13 cellular contexts compared by ENCODE assay signal in genomic region chr16:9114112-9114511, GRCh38. TPM values are rescaled to one million over a fixed set of nuclear protein-coding genes. Genes with fewer than 3 reads are reported as not detected.
DNase-seq lines count a peak whose midpoint lies in the region; ATAC-seq, FAIRE-seq and TF ChIP-seq lines count a peak whose summit lies in the region.
"Had no signal": no experiment of that assay in that cellular context is flagged by ENCODE, and none has a peak within 500 bp of the region (broad histone marks: within the 10 kb centered on the region; RNA-seq: fewer than 3 reads in every experiment).

No MANE protein-coding gene starts in this region.

- no peaks in the 10 kb centered on the region for H3K27me3 Mint-ChIP-seq in CD8-positive, alpha-beta T cell (ENCODE audit: low read depth)
- H3K27me3 Mint-ChIP-seq in naive thymus-derived CD8-positive, alpha-beta T cell = no peaks in the 10 kb centered on the region

- FAIRE-seq in GM12878 (lab: Jason Lieb, UNC) = no peak

- no peak for ATAC-seq in CD8-positive, alpha-beta T cell
- ATAC-seq in GM12878 (no peak), GM21528 (IDR thresholded peaks at IDR 0.05; ENCODE audit: low FRiP score, unreplicated experiment) (no peak)
- no peak for ATAC-seq in naive thymus-derived CD8-positive, alpha-beta T cell

- H2AFZ ChIP-seq in GM12878 (ENCODE audit: control insufficient read depth, low read depth, low read length) = no peak overlapping the region

- H3K36me3 ChIP-seq in CD8-positive, alpha-beta T cell (ENCODE audit: insufficient read depth, low read length) = peaks cover 13% of the 10 kb centered on the region
- H3K36me3 ChIP-seq in HUES6 (ENCODE audit: control insufficient read depth, insufficient read depth, low read length) (peaks cover 55% of the 10 kb centered on the region), GM12878 (ENCODE audit: control insufficient read depth in 2 of 2, insufficient read depth in 2 of 2, low read length in 1 of 2) (peaks cover 11 to 23% of the 10 kb centered on the region in 2 experiments)
- H3K36me3 ChIP-seq: thoracic aorta had no signal

- SMC1A ChIA-PET in GM12878 (lab: Charles Lee; ENCODE audit: uncharacterized antibody, unreplicated experiment) = interaction anchor here (0.5 to 1.6 kb wide), 4 partner anchors 10 to 806 kb away, joined by 3 to 7 read pairs (median 4); no protein-coding TSS in a partner anchor

- no peak for TF ChIP-seq EP300 in GM12878 (IDR thresholded peaks at IDR 0.05; ENCODE audit: borderline replicate concordance in 1 of 2, control insufficient read depth in 1 of 2, low read depth in 2 of 2, low read length in 2 of 2)

- H3K4me3 Mint-ChIP-seq in CD8-positive, alpha-beta T cell = peak overlapping the region; percentile 23
- H3K4me3 Mint-ChIP-seq in naive thymus-derived CD8-positive, alpha-beta T cell = peak overlapping the region in 9 of 10 donors; percentile 11 to 71 (median 55)
- H3K4me3 Mint-ChIP-seq: nephron had no signal

- no peak for DNase-seq in CD8-positive, alpha-beta T cell
- no peak for DNase-seq in GM12878 (ENCODE audit: low read depth, low spot score)
- no peak for DNase-seq in naive thymus-derived CD8-positive, alpha-beta T cell
- DNase-seq in Ammon's horn (ENCODE audit: low spot score) = no peak
- DNase-seq in germinal center (ENCODE audit: low spot score) = no peak
- DNase-seq: activated CD4-positive, alpha-beta T cell treated with anti-CD3 and anti-CD28 coated beads, Interleukin-2, amount 50 U/mL, for 4 hours; foreskin keratinocyte; islet precursor cell; NCI-H2171 treated with DMSO at 0.1 percent for 48 hours had no signal

- peaks cover 62% of the 10 kb centered on the region for H3K4me1 ChIP-seq in CD8-positive, alpha-beta T cell (ENCODE audit: insufficient read depth, low read length)
- H3K4me1 ChIP-seq in HUES6 (ENCODE audit: control insufficient read depth, insufficient read depth, low read length) (peaks cover 59% of the 10 kb centered on the region), GM12878 (ENCODE audit: control insufficient read depth, insufficient read depth, low read length) (0 out of 2 replicates have a peak, but pooled peaks cover 3% of the 10 kb centered on the region)

- H3K4me3 ChIP-seq in CD8-positive, alpha-beta T cell (ENCODE audit: low read depth, low read length) = no peak overlapping the region
- no peak overlapping the region for H3K4me3 ChIP-seq in HUES6 (ENCODE audit: low read depth, low read length)
- no peak overlapping the region for H3K4me3 ChIP-seq in GM12878
- H3K4me3 ChIP-seq: thoracic aorta had no signal

- no peaks in the 10 kb centered on the region for H3K27me3 ChIP-seq in CD8-positive, alpha-beta T cell (ENCODE audit: insufficient read depth, low read length)
- H3K27me3 ChIP-seq in HUES6 (ENCODE audit: control insufficient read depth, insufficient read depth, low read length) = no peaks in the 10 kb centered on the region
- H3K27me3 ChIP-seq in GM12878 (replicated peaks in 1 of 2; ENCODE audit: control insufficient read depth in 2 of 2, insufficient read depth in 2 of 2, low read length in 1 of 2) = no peaks in the 10 kb centered on the region
- H3K27me3 ChIP-seq: foreskin keratinocyte had no signal

- no peak overlapping the region for H3K9ac ChIP-seq in HUES6 (ENCODE audit: low read length)
- H3K9ac ChIP-seq in GM12878 (ENCODE audit: control insufficient read depth, insufficient read depth, low read length) = no peak overlapping the region

- H3K79me2 ChIP-seq in GM12878 (ENCODE audit: control insufficient read depth, insufficient read depth, low read length) = peaks cover 62% of the 10 kb centered on the region

- intact Hi-C loops in CD8-positive, alpha-beta T cell (cut with DNase I, micrococcal nuclease) = no loop called here
- intact Hi-C loops in GM12878 (cut with micrococcal nuclease; ENCODE audit: unreplicated experiment) = no loop called here

- peaks cover 13% of the 10 kb centered on the region; the same call in 1 of the 2 replicates for H4K20me1 ChIP-seq in GM12878 (ENCODE audit: control insufficient read depth, insufficient read depth)

- TF ChIP-seq POLR2A in GM12878 (IDR thresholded peaks at IDR 0.05; ENCODE audit: low read depth, low read length) = no peak

- H3K27ac Mint-ChIP-seq in CD8-positive, alpha-beta T cell = peak overlapping the region; percentile 92
- peak overlapping the region; percentile 68 to 93 (median 85) for H3K27ac Mint-ChIP-seq in naive thymus-derived CD8-positive, alpha-beta T cell

- TF ChIP-seq CTCF in CD8-positive, alpha-beta T cell (IDR thresholded peaks at IDR 0.05) = no peak
- TF ChIP-seq CTCF in GM12878 (IDR thresholded peaks at IDR 0.05 in 2 of 3, conservative IDR thresholded peaks at IDR 0.05 in 1 of 3; ENCODE audit: control insufficient read depth in 2 of 3, extremely low read depth in 1 of 3, insufficient read depth in 1 of 3, low read depth in 3 of 3, low read length in 3 of 3) = no peak

- peaks cover 94% of the 10 kb centered on the region for H3K4me1 Mint-ChIP-seq in CD8-positive, alpha-beta T cell (ENCODE audit: low read depth)
- H3K4me1 Mint-ChIP-seq in naive thymus-derived CD8-positive, alpha-beta T cell = peaks cover 39 to 97% (median 90%) of the 10 kb centered on the region in 4 donors

- RAD21 ChIA-PET in GM12878 (lab: Charles Lee; ENCODE audit: unreplicated experiment) = no interaction called here

- no peak overlapping the region for H3K27ac ChIP-seq in CD8-positive, alpha-beta T cell (ENCODE audit: low read depth, low read length)
- 0 out of 2 replicates have a peak overlapping the region, but pooled peaks have one; percentile 17 for H3K27ac ChIP-seq in HUES6 (ENCODE audit: low read depth, low read length)
- H3K27ac ChIP-seq in GM12878 (ENCODE audit: control insufficient read depth, insufficient read depth) = no peak overlapping the region
- H3K27ac ChIP-seq: foreskin keratinocyte, thoracic aorta had no signal

- H3K9me3 ChIP-seq in CD8-positive, alpha-beta T cell (ENCODE audit: low read length) = no peaks in the 10 kb centered on the region
- H3K9me3 ChIP-seq in HUES6 (ENCODE audit: control insufficient read depth, insufficient read depth, low read depth, low read length) = no peaks in the 10 kb centered on the region
- no peaks in the 10 kb centered on the region for H3K9me3 ChIP-seq in GM12878 (replicated peaks; ENCODE audit: control insufficient read depth, insufficient read depth, low read length)
- H3K9me3 ChIP-seq: thoracic aorta had no signal

- 59% methylated on average over 5 of the region's 5 CpGs for WGBS in GM12878 (ENCODE audit: insufficient coverage, insufficient replicate concordance, low lambda C conversion rate, missing lambda C conversion rate)

- in situ Hi-C loops in GM12878 (cut with MboI) = no loop called here

- TF ChIP-seq RAD21 in GM12878 (IDR thresholded peaks at IDR 0.05; ENCODE audit: insufficient read depth, low read depth, low read length) = no peak

- CTCF ChIA-PET in CD8-positive, alpha-beta T cell (lab: Charles Lee) = no interaction called here
- CTCF ChIA-PET in GM12878 (lab: Yijun Ruan, JAX) = interaction anchor here (0.6 to 1.4 kb wide), 3 partner anchors 11 to 26 kb away, joined by 3 read pairs; no protein-coding TSS in a partner anchor

- no peaks in the 10 kb centered on the region for H3K9me3 Mint-ChIP-seq in CD8-positive, alpha-beta T cell
- no peaks in the 10 kb centered on the region for H3K9me3 Mint-ChIP-seq in naive thymus-derived CD8-positive, alpha-beta T cell
- H3K9me3 Mint-ChIP-seq: nephron had no signal

- H3K36me3 Mint-ChIP-seq in CD8-positive, alpha-beta T cell = peaks cover 88% of the 10 kb centered on the region
- peaks cover 5 to 91% (median 17%) of the 10 kb centered on the region in 3 donors for H3K36me3 Mint-ChIP-seq in naive thymus-derived CD8-positive, alpha-beta T cell

- POLR2A ChIA-PET in CD8-positive, alpha-beta T cell (lab: Charles Lee) = interaction anchor here (0.9 kb wide), 1 partner anchor 22 kb away, joined by 5 read pairs; the partner anchor contains the start of gene HAPSTR1
- POLR2A ChIA-PET in GM12878 (lab: Charles Lee) = interaction anchor here (1.2 kb wide), 1 partner anchor 21 kb away, joined by 3 read pairs; no protein-coding TSS in a partner anchor
- POLR2A ChIA-PET in naive thymus-derived CD8-positive, alpha-beta T cell (lab: Charles Lee) = interaction anchor here (0.9 to 1.0 kb wide), 2 partner anchors 22 to 23 kb away, joined by 3 read pairs; no protein-coding TSS in a partner anchor

- no peak overlapping the region for H3K4me2 ChIP-seq in GM12878 (ENCODE audit: control insufficient read depth, insufficient read depth)

- no TSS peak for BruUV-seq in GM12878 (replicated peaks; lab: Mats Ljungman, UMichigan)

TF ChIP-seq in GM12878, 131 proteins besides CTCF, POLR2A, EP300 and RAD21 (continues in another document):
- TF ChIP-seq SPI1 (IDR thresholded peaks at IDR 0.05; ENCODE audit: borderline replicate concordance, insufficient read depth, low read depth, low read length) (peak; percentile 11; the same call in 1 of the 2 replicates), ZBED1 (IDR thresholded peaks at IDR 0.05; ENCODE audit: borderline replicate concordance) (no peak), RFX5 (IDR thresholded peaks at IDR 0.05; ENCODE audit: low read depth, low read length) (no peak), GATAD2B (conservative IDR thresholded peaks at IDR 0.05; ENCODE audit: low read depth) (no peak)

RNA-seq across cellular contexts. Expression of gene HAPSTR1, which starts 22.7 kb away (rescaled TPM):
- 100 to 1,000 TPM; 189 to 191 TPM for total RNA-seq in CD8-positive, alpha-beta T cell
- total RNA-seq in GM12878 (2013; cell fraction: nucleolus; rRNA removed) = 114 and 120 TPM in 2 replicates
- total RNA-seq in GM12878 (2014; rRNA removed) = 37.5 and 43.6 TPM in 2 replicates
- 36.4 and 37.2 TPM in 2 replicates for total RNA-seq in GM12878 (2014; rRNA removed; fragmentation: Illumina TruSeq; extraction: Trizol)
- total RNA-seq in GM12878 (2021) = 50.3 and 52.5 TPM in 2 replicates
- 15.6 TPM for polyA plus RNA-seq in GM12878 (2011; ENCODE audit: low read depth)
- 32.5 and 43.1 TPM in 2 replicates for polyA plus RNA-seq in GM12878 (2011; rRNA removed)
- polyA plus RNA-seq in GM12878 (2011; cell fraction: cytosol; rRNA removed) = 13.9 and 20.3 TPM in 2 replicates
- 15.3 and 17.4 TPM in 2 replicates for polyA plus RNA-seq in GM12878 (2011; cell fraction: nucleus; rRNA removed)
- 19.7 TPM in 2 replicates for polyA plus RNA-seq in GM12878 (2012)
- polyA plus RNA-seq in GM12878 (2014; fragmentation: Illumina TruSeq; extraction: Trizol) = 22.7 and 25.4 TPM in 2 replicates
- 10 to 100 TPM in 1 of 2 experiments, 1 to 10 TPM in 1; 8.7 to 12.5 TPM for polyA plus RNA-seq in GM12878 (2014; fragmentation: Nextera tagmentation; extraction: Ambion mirVana)
- 21.7 and 23.5 TPM in 2 replicates for polyA plus RNA-seq in GM12878 (2014; rRNA removed)
- 10 to 100 TPM; 10.3 to 11.7 TPM for polyA plus RNA-seq in GM12878 (2016; fragmentation: Nextera tagmentation; extraction: Ambion mirVana)
- 43.4 and 59.5 TPM in 2 replicates for polyA minus RNA-seq in GM12878 (2011; rRNA and poly(A)+ RNA removed)
- 19.5 and 23.3 TPM in 2 replicates for polyA minus RNA-seq in GM12878 (2011; cell fraction: cytosol; rRNA and poly(A)+ RNA removed)
- 13.7 and 22.6 TPM in 2 replicates for polyA minus RNA-seq in GM12878 (2011; cell fraction: nucleus; rRNA and poly(A)+ RNA removed)
- 100 to 1,000 TPM in 1 of 2 experiments, 10 to 100 TPM in 1; 94.1 to 102 TPM for total RNA-seq in naive thymus-derived CD8-positive, alpha-beta T cell
- polyA plus RNA-seq in naive thymus-derived CD8-positive, alpha-beta T cell = 10 to 100 TPM in 2 of 3 donors, 1 to 10 TPM in 1; 9.9 to 16.5 (median 10.6) TPM
